Comparison of ENCODE assay signal across 9 cellular contexts in genomic region chr21:42524341-42525227, GRCh38. TPM values are rescaled to one million over a fixed set of nuclear protein-coding genes. Genes with fewer than 3 reads are reported as not detected.
DNase-seq lines count a peak whose midpoint lies in the region; ATAC-seq lines count a peak whose summit lies in the region.
"Had no signal": no experiment of that assay in that cellular context is flagged by ENCODE, and none has a peak within 500 bp of the region (broad histone marks: within the 10 kb centered on the region; RNA-seq: fewer than 3 reads in every experiment).

No MANE protein-coding gene starts in this region.

- H3K36me3 ChIP-seq in GM23248 (ENCODE audit: low read depth) (no peaks in the 10 kb centered on the region), trophoblast cell (ENCODE audit: control insufficient read depth in 1 of 2, insufficient read depth in 2 of 2, low read length in 2 of 2) (peaks cover 15 to 17% of the 10 kb centered on the region in 2 experiments)

- peak overlapping the region; percentile 40 for H2AK5ac ChIP-seq in trophoblast cell (ENCODE audit: low read length)

- no peak overlapping the region for H4K12ac ChIP-seq in trophoblast cell (ENCODE audit: low read depth, low read length)

- H3K4me1 ChIP-seq in GM23248 (ENCODE audit: insufficient read depth) (0 out of 2 replicates have a peak, but pooled peaks cover 5% of the 10 kb centered on the region), trophoblast cell (ENCODE audit: control insufficient read depth in 1 of 2, insufficient read depth in 2 of 2, low read length in 2 of 2) (peaks cover 6 to 14% of the 10 kb centered on the region in 2 experiments)

- H3K27me3 Mint-ChIP-seq in activated CD8-positive, alpha-beta T cell treated with anti-CD3 and anti-CD28 coated beads, Interleukin-2, amount 10 ng/mL, durations not matched to agents 7 days and 5 days (ENCODE audit: low read depth) = no peaks in the 10 kb centered on the region

- H3K4me2 ChIP-seq in GM23248 (ENCODE audit: unreplicated experiment) = peak overlapping the region; percentile 4
- H3K4me2 ChIP-seq in trophoblast cell (ENCODE audit: low read length) = no peak overlapping the region

- peak overlapping the region; percentile 18 for H3K27ac Mint-ChIP-seq in activated CD8-positive, alpha-beta T cell treated with anti-CD3 and anti-CD28 coated beads, Interleukin-2, amount 10 ng/mL, durations not matched to agents 7 days and 5 days

- H3K14ac ChIP-seq in trophoblast cell (ENCODE audit: low read length) = no peak overlapping the region

- no peaks in the 10 kb centered on the region for H3K9me2 ChIP-seq in GM23248 (ENCODE audit: insufficient read depth)

- no peak overlapping the region for H4K8ac ChIP-seq in trophoblast cell (ENCODE audit: low read depth, low read length)

- POLR2A ChIA-PET in activated CD8-positive, alpha-beta T cell treated with anti-CD3 and anti-CD28 coated beads, Interleukin-2, amount 10 ng/mL, durations not matched to agents 7 days and 5 days (lab: Charles Lee) = interaction anchor here (1.5 kb wide), 1 partner anchor 10 kb away, joined by 4 read pairs; the partner anchor contains the start of gene SLC37A1

- no peak overlapping the region for H3K27ac ChIP-seq in GM23248
- no peak overlapping the region for H3K27ac ChIP-seq in trophoblast cell (ENCODE audit: low read depth, low read length)

- no peaks in the 10 kb centered on the region for H3K9me3 Mint-ChIP-seq in activated CD8-positive, alpha-beta T cell treated with anti-CD3 and anti-CD28 coated beads, Interleukin-2, amount 10 ng/mL, durations not matched to agents 7 days and 5 days (ENCODE audit: insufficient read depth)

- DNase-seq in NCI-H510A treated with DMSO at 0.1 percent for 48 hours (lab: John Stamatoyannopoulos, UW) (peak; percentile 82), NCI-H510A (lab: John Stamatoyannopoulos, UW) (no peak), GM23248 (peak; percentile 39), M059J (ENCODE audit: low read depth) (peak; percentile 81), fibroblast of the conjunctiva (ENCODE audit: low read depth) (peak; percentile 57), trophoblast cell (peak; percentile 19 to 53), islet precursor cell (no peak)
- DNase-seq in activated CD8-positive, alpha-beta T cell treated with anti-CD3 and anti-CD28 coated beads, Interleukin-2, amount 10 ng/mL, durations not matched to agents 7 days and 5 days = peak; percentile 67

- no peak overlapping the region for H3K23ac ChIP-seq in trophoblast cell (ENCODE audit: low read length)

- H3K79me2 ChIP-seq in GM23248 (ENCODE audit: insufficient read depth) = no peaks in the 10 kb centered on the region
- H3K79me2 ChIP-seq in trophoblast cell (ENCODE audit: control insufficient read depth, insufficient read depth, low read length, poor library complexity) = no peaks in the 10 kb centered on the region

- no peak overlapping the region for H4K91ac ChIP-seq in trophoblast cell (ENCODE audit: low read depth, low read length)

- H2AFZ ChIP-seq in GM23248 (no peak overlapping the region), trophoblast cell (ENCODE audit: insufficient read depth, low read length, poor library complexity) (no peak overlapping the region)

- no peak overlapping the region for H3K9ac ChIP-seq in GM23248
- no peak overlapping the region for H3K9ac ChIP-seq in trophoblast cell (ENCODE audit: low read length)

- no peak overlapping the region for H2BK5ac ChIP-seq in trophoblast cell (ENCODE audit: low read depth, low read length, poor library complexity)

- peak; percentile 29 for ATAC-seq in activated CD8-positive, alpha-beta T cell treated with anti-CD3 and anti-CD28 coated beads, Interleukin-2, amount 10 ng/mL, durations not matched to agents 7 days and 5 days

- H2BK120ac ChIP-seq in trophoblast cell (ENCODE audit: insufficient read depth, low read length, poor library complexity) = peak overlapping the region; percentile 34

- H2BK12ac ChIP-seq in trophoblast cell (ENCODE audit: low read length) = no peak overlapping the region

- no peak overlapping the region for H3K4ac ChIP-seq in trophoblast cell (ENCODE audit: low read depth, low read length)

- H3K4me1 Mint-ChIP-seq in activated CD8-positive, alpha-beta T cell treated with anti-CD3 and anti-CD28 coated beads, Interleukin-2, amount 10 ng/mL, durations not matched to agents 7 days and 5 days (ENCODE audit: low read depth) = peaks cover 49% of the 10 kb centered on the region

- no peaks in the 10 kb centered on the region for H4K20me1 ChIP-seq in GM23248 (ENCODE audit: insufficient read depth)

- peak overlapping the region; percentile 16 for H3K4me3 Mint-ChIP-seq in activated CD8-positive, alpha-beta T cell treated with anti-CD3 and anti-CD28 coated beads, Interleukin-2, amount 10 ng/mL, durations not matched to agents 7 days and 5 days

- H3K27me3 ChIP-seq in GM23248 (replicated peaks; ENCODE audit: insufficient read depth) (peaks cover 17% of the 10 kb centered on the region; the same call in 1 of the 2 replicates), trophoblast cell (ENCODE audit: insufficient read depth, low read length) (no peaks in the 10 kb centered on the region)

- H3K36me3 Mint-ChIP-seq in activated CD8-positive, alpha-beta T cell treated with anti-CD3 and anti-CD28 coated beads, Interleukin-2, amount 10 ng/mL, durations not matched to agents 7 days and 5 days (ENCODE audit: low read depth) = peaks cover 60% of the 10 kb centered on the region

- no peaks in the 10 kb centered on the region for H3F3A ChIP-seq in GM23248 (ENCODE audit: insufficient read depth)

- H3K9me3 ChIP-seq in GM23248 (ENCODE audit: low read depth) = no peaks in the 10 kb centered on the region
- no peaks in the 10 kb centered on the region for H3K9me3 ChIP-seq in trophoblast cell (ENCODE audit: insufficient read depth, low read depth, low read length)

- H3K18ac ChIP-seq in trophoblast cell (ENCODE audit: low read length) = no peak overlapping the region

- in situ Hi-C loops in GM23248 (cut with MboI) = no loop called here

- WGBS in GM23248 (ENCODE audit: low coverage in 1 of 2, low lambda C conversion rate in 2 of 2, missing lambda C conversion rate in 2 of 2), 2 experiments = 4 to 6% methylated on average over 25 of the region's 25 CpGs
- no CpG with 5 or more reads among the region's 25 CpGs for WGBS in trophoblast cell (ENCODE audit: extremely low coverage, insufficient coverage, insufficient read length)

- CTCF ChIA-PET in activated CD8-positive, alpha-beta T cell treated with anti-CD3 and anti-CD28 coated beads, Interleukin-2, amount 10 ng/mL, durations not matched to agents 7 days and 5 days (lab: Charles Lee) = no interaction called here

- no peaks in the 10 kb centered on the region for H3K79me1 ChIP-seq in trophoblast cell (ENCODE audit: low read length)

- H3K4me3 ChIP-seq in GM23248 (no peak overlapping the region), trophoblast cell (ENCODE audit: low read depth, low read length) (no peak overlapping the region)

RNA-seq across cellular contexts. Expression of gene SLC37A1, which starts 10.9 kb away (rescaled TPM):
- not detected in 2 replicates for total RNA-seq in GM23248 (2014; rRNA removed; shearing (Covaris generic))
- polyA plus RNA-seq in GM23248 (2016; fragmentation: Nextera tagmentation; extraction: Ambion mirVana) = 0.23 TPM in 1 of 2 replicates, not detected in the other
- total RNA-seq in M059J (2014; rRNA removed; shearing (Covaris generic)) = 1.3 and 1.7 TPM in 2 replicates
- 10 to 100 TPM; 18.9 to 19.2 TPM for total RNA-seq in activated CD8-positive, alpha-beta T cell treated with anti-CD3 and anti-CD28 coated beads, Interleukin-2, amount 10 ng/mL, durations not matched to agents 7 days and 5 days
- polyA plus RNA-seq in trophoblast cell (2013) = 15.1 and 16.6 TPM in 2 replicates

RNA-seq across cellular contexts. Expression of gene RSPH1, which starts 28.6 kb away (rescaled TPM):
- 0.32 TPM in 1 of 2 replicates, not detected in the other for total RNA-seq in GM23248 (2014; rRNA removed; shearing (Covaris generic))
- 0.14 TPM in 1 of 2 replicates, not detected in the other for polyA plus RNA-seq in GM23248 (2016; fragmentation: Nextera tagmentation; extraction: Ambion mirVana)
- total RNA-seq in M059J (2014; rRNA removed; shearing (Covaris generic)) = not detected in 2 replicates
- total RNA-seq in activated CD8-positive, alpha-beta T cell treated with anti-CD3 and anti-CD28 coated beads, Interleukin-2, amount 10 ng/mL, durations not matched to agents 7 days and 5 days = not detected
- 0.12 and 0.17 TPM in 2 replicates for polyA plus RNA-seq in trophoblast cell (2013)
- polyA plus RNA-seq: AG04450 had no signal

Comparison
In these comparisons a context has a peak if more than half of its experiments do, and no peak if none do; other contexts are left out.
1. DNase-seq: peak in NCI-H510A treated with DMSO at 0.1 percent for 48 hours (single experiment), GM23248 (single experiment), M059J (single experiment), activated CD8-positive, alpha-beta T cell treated with anti-CD3 and anti-CD28 coated beads, Interleukin-2, amount 10 ng/mL, durations not matched to agents 7 days and 5 days (single experiment), fibroblast of the conjunctiva (single experiment) and trophoblast cell (2 of 2); none in NCI-H510A (single experiment) and islet precursor cell (single experiment).